ENCODE assay signal across 9 cellular contexts in the genomic region with DNA sequence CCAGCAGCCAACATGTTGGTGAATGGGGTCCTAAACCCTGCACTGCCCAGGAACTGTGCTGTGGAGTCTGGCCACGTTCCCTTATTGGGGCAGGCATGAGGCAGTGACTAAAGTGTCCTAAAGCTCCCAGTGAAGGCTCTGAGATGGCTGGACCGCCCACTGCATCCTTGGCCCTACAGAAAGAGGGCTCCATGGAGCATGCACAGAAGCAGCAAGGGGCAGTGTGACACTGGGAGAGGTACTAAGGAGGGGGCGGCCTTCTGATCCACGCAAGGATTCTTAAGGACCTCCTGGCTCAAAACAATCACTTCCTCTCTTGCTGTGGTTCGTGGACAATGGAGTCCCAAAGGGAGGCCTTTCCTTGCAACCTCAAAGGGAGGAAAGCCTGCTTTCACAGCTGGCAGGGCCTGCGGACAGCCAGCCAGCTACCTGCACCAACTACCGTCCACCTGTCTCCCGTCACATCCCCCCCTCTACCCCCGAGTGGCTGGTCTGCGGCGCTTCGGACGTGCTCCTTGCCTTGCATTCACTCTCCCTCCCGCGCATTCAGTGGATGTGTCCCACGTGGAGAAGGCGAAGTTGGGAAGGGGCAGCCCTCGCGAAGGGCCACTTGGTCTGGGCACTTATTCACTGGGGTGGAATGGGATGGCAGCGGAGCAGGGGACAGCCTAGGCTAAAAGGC.
DNase-seq lines count a peak whose midpoint lies in the region; ATAC-seq, FAIRE-seq and TF ChIP-seq lines count a peak whose summit lies in the region.
"Had no signal": no experiment of that assay in that cellular context is flagged by ENCODE, and none has a peak within 500 bp of the region (broad histone marks: within the 10 kb centered on the region; RNA-seq: fewer than 3 reads in every experiment).

No MANE protein-coding gene starts in this region.

- H3K36me3 ChIP-seq in RWPE2 (ENCODE audit: low read depth): no peaks in the 10 kb centered on the region
- H3K36me3 ChIP-seq in neural progenitor cell: no peaks in the 10 kb centered on the region

- no peaks in the 10 kb centered on the region for H4K20me1 ChIP-seq in neural progenitor cell (ENCODE audit: low read depth)

- peak overlapping the region; percentile 94 for H2AFZ ChIP-seq in neural progenitor cell (replicated peaks)

- H3K27ac ChIP-seq in RWPE2 (ENCODE audit: poor library complexity, severe bottlenecking) (no peak overlapping the region), neural progenitor cell (no peak overlapping the region)

- H3K79me2 ChIP-seq in neural progenitor cell (ENCODE audit: low read depth): no peaks in the 10 kb centered on the region

- no peak for TF ChIP-seq CTCF in RWPE2 (IDR thresholded peaks at IDR 0.05; ENCODE audit: poor library complexity, severe bottlenecking)
- no peak for TF ChIP-seq CTCF in foreskin fibroblast (IDR thresholded peaks at IDR 0.05; ENCODE audit: low read depth, low read length)
- no peak for TF ChIP-seq CTCF in neural progenitor cell (IDR thresholded peaks at IDR 0.05)

- H3K4me1 ChIP-seq in RWPE2 (ENCODE audit: insufficient read depth, poor library complexity, severe bottlenecking): peaks cover 11% of the 10 kb centered on the region
- H3K4me1 ChIP-seq in neural progenitor cell: peaks cover 6% of the 10 kb centered on the region

- peaks cover 2% of the 10 kb centered on the region for H3K36me3 Mint-ChIP-seq in neural progenitor cell
- H3K36me3 Mint-ChIP-seq in activated T-cell treated with anti-CD3 and anti-CD28 coated beads, Interleukin-2, amount 50 U/mL, for 24 hours (ENCODE audit: low read depth): no peaks in the 10 kb centered on the region

- no peaks in the 10 kb centered on the region for H3F3A ChIP-seq in neural progenitor cell (ENCODE audit: low read depth)

- in situ Hi-C loops in ACHN (cut with HindIII; ENCODE audit: low pct_ligation_motif_present, low pct_unique_long_range_greater_than_20kb, low sequenced_read_pairs): no loop called here

- H3K4me3 Mint-ChIP-seq in neural progenitor cell: peak overlapping the region; percentile 78
- no peak overlapping the region for H3K4me3 Mint-ChIP-seq in activated T-cell treated with anti-CD3 and anti-CD28 coated beads, Interleukin-2, amount 50 U/mL, for 24 hours
- H3K4me3 Mint-ChIP-seq: CD8-positive, alpha-beta memory T cell had no signal

- no peaks in the 10 kb centered on the region for H3K9me3 Mint-ChIP-seq in neural progenitor cell
- no peaks in the 10 kb centered on the region for H3K9me3 Mint-ChIP-seq in activated T-cell treated with anti-CD3 and anti-CD28 coated beads, Interleukin-2, amount 50 U/mL, for 24 hours
- H3K9me3 Mint-ChIP-seq: CD8-positive, alpha-beta memory T cell had no signal

- H3K4me1 Mint-ChIP-seq in neural progenitor cell: peaks cover 3% of the 10 kb centered on the region
- H3K4me1 Mint-ChIP-seq in activated T-cell treated with anti-CD3 and anti-CD28 coated beads, Interleukin-2, amount 50 U/mL, for 24 hours (ENCODE audit: low read depth): peaks cover 3% of the 10 kb centered on the region

- no peak overlapping the region for H3K27ac Mint-ChIP-seq in neural progenitor cell
- no peak overlapping the region for H3K27ac Mint-ChIP-seq in activated T-cell treated with anti-CD3 and anti-CD28 coated beads, Interleukin-2, amount 50 U/mL, for 24 hours
- H3K27ac Mint-ChIP-seq: CD8-positive, alpha-beta memory T cell had no signal

- H3K9me3 ChIP-seq in RWPE2 (ENCODE audit: severe bottlenecking) (no peaks in the 10 kb centered on the region), neural progenitor cell (ENCODE audit: low read depth) (no peaks in the 10 kb centered on the region)

- peak overlapping the region; percentile 94 for H3K4me2 ChIP-seq in neural progenitor cell

- DNase-seq in ACHN (peak; percentile 27), RWPE2 (ENCODE audit: low spot score) (no peak), foreskin fibroblast (peak in 1 of 2 donors; percentile 20), neural progenitor cell (ENCODE audit: low spot score) (peak; percentile 14), NCI-H187 treated with DMSO at 0.1 percent for 48 hours (lab: John Stamatoyannopoulos, UW) (no peak), GM19239 (ENCODE audit: insufficient read length, low spot score) (no peak)
- DNase-seq in activated T-cell treated with anti-CD3 and anti-CD28 coated beads, Interleukin-2, amount 50 U/mL, for 24 hours: no peak
- DNase-seq: CD8-positive, alpha-beta memory T cell had no signal

- H3K27me3 ChIP-seq in RWPE2 (ENCODE audit: insufficient read depth, poor library complexity, severe bottlenecking) (no peaks in the 10 kb centered on the region), neural progenitor cell (peaks cover 53% of the 10 kb centered on the region)

- H3K4me3 ChIP-seq in RWPE2 (ENCODE audit: severe bottlenecking) (peak overlapping the region; percentile 86), foreskin fibroblast (ENCODE audit: low read depth in 1 of 2, low read length in 2 of 2) (peak overlapping the region; percentile 63 to 73), neural progenitor cell (peak overlapping the region; percentile 64)

- H3K27me3 Mint-ChIP-seq in neural progenitor cell (ENCODE audit: insufficient read depth, low read depth): peaks cover 15% of the 10 kb centered on the region
- peaks cover 56% of the 10 kb centered on the region for H3K27me3 Mint-ChIP-seq in activated T-cell treated with anti-CD3 and anti-CD28 coated beads, Interleukin-2, amount 50 U/mL, for 24 hours

- no peak for TF ChIP-seq POLR2A in GM18505 (IDR thresholded peaks at IDR 0.05; ENCODE audit: borderline replicate concordance, extremely low read depth, insufficient read depth, insufficient read length)

- FAIRE-seq in GM19239 (lab: Jason Lieb, UNC): no peak

- ATAC-seq in RWPE2 (ENCODE audit: low read depth) (no peak), GM18505 (IDR thresholded peaks at IDR 0.05; ENCODE audit: unreplicated experiment) (no peak)

- H3K9ac ChIP-seq in neural progenitor cell: no peak overlapping the region

Comparison
In these comparisons a context has a peak if more than half of its experiments do, and no peak if none do; other contexts are left out.
1. DNase-seq: peak in ACHN (single experiment) and neural progenitor cell (single experiment); none in RWPE2 (single experiment), NCI-H187 treated with DMSO at 0.1 percent for 48 hours (single experiment), GM19239 (single experiment) and activated T-cell treated with anti-CD3 and anti-CD28 coated beads, Interleukin-2, amount 50 U/mL, for 24 hours (single experiment).
2. Peak in every context shown above with its lines, with median percentiles within 50 percentile points of each other: H3K4me3 ChIP-seq.